8 cellular contexts compared by ENCODE assay signal in genomic region chr1:37486680-37487618, GRCh38. TPM values are rescaled to one million over a fixed set of nuclear protein-coding genes. Genes with fewer than 3 reads are reported as not detected.
DNase-seq lines count a peak whose midpoint lies in the region; ATAC-seq and TF ChIP-seq lines count a peak whose summit lies in the region.

No MANE protein-coding gene starts in this region.

- peak overlapping the region; percentile 52 to 88 (median 80) for H3K27ac Mint-ChIP-seq in IgD-negative memory B cell
- H3K27ac Mint-ChIP-seq in activated naive CD4-positive, alpha-beta T cell treated with anti-CD3 and anti-CD28 coated beads, Interleukin-2, amount 50 U/mL, for 72 hours = peak overlapping the region; percentile 68 to 90

- H4K91ac ChIP-seq in trophoblast cell (ENCODE audit: low read depth, low read length) = no peak overlapping the region

- peak overlapping the region; percentile 16 for H2AK5ac ChIP-seq in trophoblast cell (ENCODE audit: low read length)

- H3K27me3 ChIP-seq in DOHH2 (ENCODE audit: control insufficient read depth, low read length) (no peaks in the 10 kb centered on the region), trophoblast cell (ENCODE audit: insufficient read depth, low read length) (no peaks in the 10 kb centered on the region), aorta (ENCODE audit: control insufficient read depth in 1 of 2, insufficient read depth in 2 of 2, low read length in 1 of 2) (no peaks in the 10 kb centered on the region)

- no peak overlapping the region for H2AFZ ChIP-seq in trophoblast cell (ENCODE audit: insufficient read depth, low read length, poor library complexity)

- peaks cover 15% of the 10 kb centered on the region for H3K4me1 ChIP-seq in DOHH2 (ENCODE audit: control insufficient read depth, low read length)
- peaks cover 0 to 6% of the 10 kb centered on the region in 2 experiments for H3K4me1 ChIP-seq in trophoblast cell (ENCODE audit: control insufficient read depth in 1 of 2, insufficient read depth in 2 of 2, low read length in 2 of 2)
- H3K4me1 ChIP-seq in aorta (ENCODE audit: control insufficient read depth in 1 of 2, insufficient read depth in 2 of 2, low read length in 2 of 2) = peaks cover 0 to 4% of the 10 kb centered on the region in 2 donors

- no peak overlapping the region for H3K9ac ChIP-seq in trophoblast cell (ENCODE audit: low read length)

- no peaks in the 10 kb centered on the region for H3K9me3 ChIP-seq in DOHH2 (ENCODE audit: control insufficient read depth, insufficient read depth, low read length)
- no peaks in the 10 kb centered on the region for H3K9me3 ChIP-seq in trophoblast cell (ENCODE audit: insufficient read depth, low read depth, low read length)
- no peaks in the 10 kb centered on the region for H3K9me3 ChIP-seq in aorta (ENCODE audit: control insufficient read depth, low read length)

- intact Hi-C loops in head of caudate nucleus (cut with DNase I) = no loop called here
- intact Hi-C loops in aorta (cut with DNase I) = loop anchor here (1.0 kb wide), 2 partner anchors 32 to 33 kb away; no protein-coding TSS in a partner anchor

- no peak overlapping the region for H2BK120ac ChIP-seq in trophoblast cell (ENCODE audit: insufficient read depth, low read length, poor library complexity)

- H3K23ac ChIP-seq in trophoblast cell (ENCODE audit: low read length) = no peak overlapping the region

- H3K36me3 Mint-ChIP-seq in IgD-negative memory B cell = no peaks in the 10 kb centered on the region
- peaks cover 6 to 8% of the 10 kb centered on the region in 2 donors for H3K36me3 Mint-ChIP-seq in activated naive CD4-positive, alpha-beta T cell treated with anti-CD3 and anti-CD28 coated beads, Interleukin-2, amount 50 U/mL, for 72 hours

- peak overlapping the region; percentile 1; the same call in 1 of the 2 replicates for H3K4me2 ChIP-seq in DOHH2 (ENCODE audit: low read length)
- H3K4me2 ChIP-seq in trophoblast cell (ENCODE audit: low read length) = no peak overlapping the region

- no CpG with 5 or more reads among the region's 10 CpGs for WGBS in trophoblast cell (ENCODE audit: extremely low coverage, insufficient coverage, insufficient read length)
- 20 to 21% methylated on average over 8 to 10 of the region's 10 CpGs for WGBS in aorta, 2 donors

- no peak overlapping the region for H3K14ac ChIP-seq in trophoblast cell (ENCODE audit: low read length)

- H3K9me2 ChIP-seq in DOHH2 (replicated peaks; ENCODE audit: control insufficient read depth, low read length) = no peaks in the 10 kb centered on the region

- H3K4me3 Mint-ChIP-seq in IgD-negative memory B cell = peak overlapping the region in 1 of 4 donors; percentile 60

- no peak overlapping the region for H2BK12ac ChIP-seq in trophoblast cell (ENCODE audit: low read length)

- peak; percentile 98 for TF ChIP-seq CTCF in DOHH2 (IDR thresholded peaks at IDR 0.05; ENCODE audit: low read depth, low read length, poor library complexity, severe bottlenecking)

- H3K9me3 Mint-ChIP-seq in IgD-negative memory B cell = no peaks in the 10 kb centered on the region
- no peaks in the 10 kb centered on the region for H3K9me3 Mint-ChIP-seq in activated naive CD4-positive, alpha-beta T cell treated with anti-CD3 and anti-CD28 coated beads, Interleukin-2, amount 50 U/mL, for 72 hours

- peak overlapping the region; percentile 7 for H3K18ac ChIP-seq in trophoblast cell (ENCODE audit: low read length)

- H4K12ac ChIP-seq in trophoblast cell (ENCODE audit: low read depth, low read length) = no peak overlapping the region

- peaks cover 4% of the 10 kb centered on the region for H3F3A ChIP-seq in DOHH2 (ENCODE audit: control insufficient read depth, insufficient read depth)

- H3K4ac ChIP-seq in trophoblast cell (ENCODE audit: low read depth, low read length) = no peak overlapping the region

- H2BK5ac ChIP-seq in trophoblast cell (ENCODE audit: low read depth, low read length, poor library complexity) = no peak overlapping the region

- H3K36me3 ChIP-seq in DOHH2 (ENCODE audit: control insufficient read depth, low read length) (peaks cover 41% of the 10 kb centered on the region), trophoblast cell (ENCODE audit: control insufficient read depth in 1 of 2, insufficient read depth in 2 of 2, low read length in 2 of 2) (peaks cover 33% of the 10 kb centered on the region in 2 experiments), aorta (ENCODE audit: control insufficient read depth in 1 of 2, insufficient read depth in 2 of 2, low read length in 1 of 2) (peaks cover 2 to 4% of the 10 kb centered on the region in 2 donors)

- 0 out of 2 replicates have a peak, but pooled peaks cover 4% of the 10 kb centered on the region for H4K20me1 ChIP-seq in DOHH2 (ENCODE audit: control insufficient read depth, insufficient read depth, low read depth, low read length)

- no peak overlapping the region for H3K4me3 ChIP-seq in DOHH2 (ENCODE audit: low read length)
- no peak overlapping the region for H3K4me3 ChIP-seq in trophoblast cell (ENCODE audit: low read depth, low read length)
- H3K4me3 ChIP-seq in aorta (ENCODE audit: low read length in 2 of 2) = no peak overlapping the region

- no peak overlapping the region for H4K8ac ChIP-seq in trophoblast cell (ENCODE audit: low read depth, low read length)

- peak; percentile 39 for DNase-seq in SKM-1 (lab: John Stamatoyannopoulos, UW; ENCODE audit: unreplicated experiment)
- DNase-seq in activated naive CD4-positive, alpha-beta T cell treated with anti-CD3 and anti-CD28 coated beads, Interleukin-2, amount 50 U/mL, for 72 hours (ENCODE audit: low spot score in 2 of 2) = peak; percentile 78 to 88
- peak; percentile 49 to 91 (median 77) for DNase-seq in head of caudate nucleus
- peak; percentile 64 to 83 for DNase-seq in trophoblast cell
- DNase-seq in aorta = peak; percentile 84 to 96

- no peaks in the 10 kb centered on the region for H3K27me3 Mint-ChIP-seq in IgD-negative memory B cell

- peak overlapping the region; percentile 9; the same call in 1 of the 2 replicates for H3K27ac ChIP-seq in DOHH2 (ENCODE audit: low read depth, low read length)
- no peak overlapping the region for H3K27ac ChIP-seq in trophoblast cell (ENCODE audit: low read depth, low read length)
- peak overlapping the region in 1 of 2 donors; percentile 9 for H3K27ac ChIP-seq in aorta (ENCODE audit: low read depth in 1 of 2, low read length in 2 of 2)

- peaks cover 4 to 16% (median 13%) of the 10 kb centered on the region in 3 donors for H3K4me1 Mint-ChIP-seq in IgD-negative memory B cell

- peaks cover 2% of the 10 kb centered on the region for H3K79me1 ChIP-seq in trophoblast cell (ENCODE audit: low read length)

- ATAC-seq in activated naive CD4-positive, alpha-beta T cell treated with anti-CD3 and anti-CD28 coated beads, Interleukin-2, amount 50 U/mL, for 72 hours = peak; percentile 56 to 57
- ATAC-seq in aorta (ENCODE audit: low FRiP score) (peak; percentile 90), HG02623 (IDR thresholded peaks at IDR 0.05; ENCODE audit: unreplicated experiment) (no peak)

- H3K79me2 ChIP-seq in DOHH2 (ENCODE audit: control insufficient read depth, low read length) (no peaks in the 10 kb centered on the region), trophoblast cell (ENCODE audit: control insufficient read depth, insufficient read depth, low read length, poor library complexity) (no peaks in the 10 kb centered on the region)

RNA-seq across cellular contexts. Expression of gene ZC3H12A, which starts 12.6 kb away (rescaled TPM):
- polyA plus RNA-seq in IgD-negative memory B cell (20.6 TPM), aorta (10 to 100 TPM in 1 of 2 donors, 1 to 10 TPM in 1; 3.8 to 14.2 TPM)
- total RNA-seq in activated naive CD4-positive, alpha-beta T cell treated with anti-CD3 and anti-CD28 coated beads, Interleukin-2, amount 50 U/mL, for 72 hours = 10 to 100 TPM; 30.2 to 58.6 TPM
- 9.4 and 9.6 TPM in 2 replicates for polyA plus RNA-seq in trophoblast cell (2013)
- 10 to 100 TPM in 1 of 2 donors, 1 to 10 TPM in 1; 9.0 to 26.5 TPM for total RNA-seq in aorta

RNA-seq across cellular contexts. Expression of gene MEAF6, which starts 27.6 kb away (rescaled TPM):
- 151 TPM for polyA plus RNA-seq in IgD-negative memory B cell
- 10 to 100 TPM; 48.0 to 66.8 TPM for total RNA-seq in activated naive CD4-positive, alpha-beta T cell treated with anti-CD3 and anti-CD28 coated beads, Interleukin-2, amount 50 U/mL, for 72 hours
- 29.0 and 30.8 TPM in 2 replicates for polyA plus RNA-seq in trophoblast cell (2013)
- total RNA-seq in aorta = 10 to 100 TPM; 42.4 to 50.1 TPM
- 10 to 100 TPM; 50.7 to 54.1 TPM for polyA plus RNA-seq in aorta

Comparison
In these comparisons a context has a peak if more than half of its experiments do, and no peak if none do; other contexts are left out.
1. DNase-seq: peak in every context shown above with its lines; median percentile 90 in aorta; 83 in activated naive CD4-positive, alpha-beta T cell treated with anti-CD3 and anti-CD28 coated beads, Interleukin-2, amount 50 U/mL, for 72 hours; 77 in head of caudate nucleus; 74 in trophoblast cell; 39 in SKM-1.